Comparison of ENCODE assay signal across 10 cellular contexts in genomic region chr7:97973206-97973658, GRCh38. TPM values are rescaled to one million over a fixed set of nuclear protein-coding genes. Genes with fewer than 3 reads are reported as not detected.
DNase-seq lines count a peak whose midpoint lies in the region; ATAC-seq and FAIRE-seq lines count a peak whose summit lies in the region.
"Had no signal": no experiment of that assay in that cellular context is flagged by ENCODE, and none has a peak within 500 bp of the region (broad histone marks: within the 10 kb centered on the region; RNA-seq: fewer than 3 reads in every experiment).

No MANE protein-coding gene starts in this region.

- FAIRE-seq in urothelium cell line (lab: Jason Lieb, UNC) = no peak
- FAIRE-seq: GM12878 had no signal

- peak; percentile 92 for DNase-seq in NCI-H146 treated with DMSO at 0.1 percent for 48 hours (lab: John Stamatoyannopoulos, UW; ENCODE audit: unreplicated experiment)
- DNase-seq in natural killer cell treated with Interleukin-12 subunit alpha and Interleukin-12 subunit beta and Interleukin-15 and Interleukin-18, amount 100 ng/mL, for 72 hours (ENCODE audit: low spot score) = no peak
- DNase-seq in stimulated activated CD4-positive, alpha-beta T cell treated with anti-CD3 and anti-CD28 coated beads, Interleukin-4, amount 100 ng/mL, for 4 hours = no peak
- DNase-seq in urothelium cell line (ENCODE audit: low spot score) = no peak
- no peak for DNase-seq in SW 1271 (lab: John Stamatoyannopoulos, UW)

- peaks cover 13% of the 10 kb centered on the region for H3K36me3 Mint-ChIP-seq in activated naive CD8-positive, alpha-beta T cell
- H3K36me3 Mint-ChIP-seq in natural killer cell treated with Interleukin-12 subunit alpha and Interleukin-12 subunit beta and Interleukin-15 and Interleukin-18, amount 100 ng/mL, for 72 hours = no peaks in the 10 kb centered on the region

- peaks cover 16% of the 10 kb centered on the region for H3K4me1 Mint-ChIP-seq in activated naive CD8-positive, alpha-beta T cell (ENCODE audit: low read depth)
- H3K4me1 Mint-ChIP-seq in natural killer cell treated with Interleukin-12 subunit alpha and Interleukin-12 subunit beta and Interleukin-15 and Interleukin-18, amount 100 ng/mL, for 72 hours (ENCODE audit: low read depth in 2 of 2) = peaks cover 11 to 14% of the 10 kb centered on the region in 2 donors

- peak overlapping the region; percentile 70 for H3K4me3 Mint-ChIP-seq in activated naive CD8-positive, alpha-beta T cell
- peak overlapping the region; percentile 38 for H3K4me3 Mint-ChIP-seq in natural killer cell treated with Interleukin-12 subunit alpha and Interleukin-12 subunit beta and Interleukin-15 and Interleukin-18, amount 100 ng/mL, for 72 hours

- H3K27ac Mint-ChIP-seq in activated naive CD8-positive, alpha-beta T cell = peak overlapping the region; percentile 58
- H3K27ac Mint-ChIP-seq in natural killer cell treated with Interleukin-12 subunit alpha and Interleukin-12 subunit beta and Interleukin-15 and Interleukin-18, amount 100 ng/mL, for 72 hours = peak overlapping the region in 1 of 2 donors; percentile 96

- no peaks in the 10 kb centered on the region for H3K27me3 Mint-ChIP-seq in activated naive CD8-positive, alpha-beta T cell
- no peaks in the 10 kb centered on the region for H3K27me3 Mint-ChIP-seq in natural killer cell treated with Interleukin-12 subunit alpha and Interleukin-12 subunit beta and Interleukin-15 and Interleukin-18, amount 100 ng/mL, for 72 hours

- H3K9me3 Mint-ChIP-seq in activated naive CD8-positive, alpha-beta T cell (ENCODE audit: low read depth) = no peaks in the 10 kb centered on the region
- no peaks in the 10 kb centered on the region for H3K9me3 Mint-ChIP-seq in natural killer cell treated with Interleukin-12 subunit alpha and Interleukin-12 subunit beta and Interleukin-15 and Interleukin-18, amount 100 ng/mL, for 72 hours

- ATAC-seq in GM18517 (IDR thresholded peaks at IDR 0.05; ENCODE audit: unreplicated experiment) = peak; percentile 31
- ATAC-seq in natural killer cell treated with Interleukin-12 subunit alpha and Interleukin-12 subunit beta and Interleukin-15 and Interleukin-18, amount 100 ng/mL, for 72 hours = no peak
- no peak for ATAC-seq in HG02571 (IDR thresholded peaks at IDR 0.05; ENCODE audit: unreplicated experiment)
- ATAC-seq: GM12878 had no signal

RNA-seq across cellular contexts. Expression of gene OCM2, which starts 16.8 kb away (rescaled TPM):
- not detected for total RNA-seq in natural killer cell treated with Interleukin-12 subunit alpha and Interleukin-12 subunit beta and Interleukin-15 and Interleukin-18, amount 100 ng/mL, for 72 hours
- total RNA-seq: GM12878, NCI-H460 had no signal
